In genomic region chr22:47622541-47622940, GRCh38 we compare ENCODE assay signal across 17 cellular contexts.
DNase-seq lines count a peak whose midpoint lies in the region; ATAC-seq and TF ChIP-seq lines count a peak whose summit lies in the region.
"Had no signal": no experiment of that assay in that cellular context is flagged by ENCODE, and none has a peak within 500 bp of the region (broad histone marks: within the 10 kb centered on the region; RNA-seq: fewer than 3 reads in every experiment).

No MANE protein-coding gene starts in this region.

- H2AK5ac ChIP-seq in H9 (ENCODE audit: insufficient read length, low read length) (no peak overlapping the region), mesenchymal stem cell (ENCODE audit: low read length, severe bottlenecking) (no peak overlapping the region)

- H2BK15ac ChIP-seq in H9 (ENCODE audit: low read depth, low read length): no peak overlapping the region
- no peak overlapping the region for H2BK15ac ChIP-seq in mesenchymal stem cell (ENCODE audit: low read depth, poor library complexity, severe bottlenecking)

- H3K79me1 ChIP-seq in H9 (ENCODE audit: insufficient read depth, low read depth, low read length, poor library complexity, severe bottlenecking): no peaks in the 10 kb centered on the region
- no peaks in the 10 kb centered on the region for H3K79me1 ChIP-seq in mesenchymal stem cell (replicated peaks; ENCODE audit: low read length, poor library complexity, severe bottlenecking)

- TF ChIP-seq POLR2A in spleen (IDR thresholded peaks at IDR 0.05): no peak

- H4K91ac ChIP-seq in H9 (ENCODE audit: insufficient read length, low read depth, low read length) (no peak overlapping the region), mesenchymal stem cell (ENCODE audit: low read length) (no peak overlapping the region)

- no peaks in the 10 kb centered on the region for H4K20me1 ChIP-seq in H9 (ENCODE audit: control insufficient read depth, insufficient read depth, insufficient read length)
- H4K20me1 ChIP-seq: BLaER1 had no signal

- H3K4me1 ChIP-seq in H9 (ENCODE audit: insufficient read depth, low read length) (no peaks in the 10 kb centered on the region), spleen (no peaks in the 10 kb centered on the region), mesenchymal stem cell (ENCODE audit: control insufficient read depth, insufficient read depth, low read depth, low read length) (no peaks in the 10 kb centered on the region)
- H3K4me1 ChIP-seq: BLaER1, Caco-2 had no signal

- peak; percentile 16 for DNase-seq in activated CD8-positive, alpha-beta memory T cell treated with anti-CD3 and anti-CD28 coated beads, Interleukin-2, amount 10 ng/mL, durations not matched to agents 7 days and 5 days
- DNase-seq in activated CD8-positive, alpha-beta memory T cell treated with anti-CD3 and anti-CD28 coated beads, Interleukin-2, amount 50 U/mL, for 4 hours: no peak
- peak; percentile 10 for DNase-seq in H9
- DNase-seq in left lobe of liver (ENCODE audit: low spot score): peak; percentile 18
- peak; percentile 43 for DNase-seq in spleen
- DNase-seq in HEK293T (ENCODE audit: extremely low spot score): no peak
- DNase-seq in NCI-H446 treated with DMSO at 0.1 percent for 48 hours (lab: John Stamatoyannopoulos, UW): no peak
- no peak for DNase-seq in mesenchymal stem cell
- DNase-seq: 8988T; AML-193; CD8-positive, alpha-beta memory T cell; DND-41; GDM1; HCEC 1CT had no signal

- POLR2A ChIA-PET in HEK293T (lab: Yijun Ruan, JAX): no interaction called here

- intact Hi-C loops in spleen (cut with DNase I; ENCODE audit: low total_unique reads): no loop called here

- no peak overlapping the region for H2AFZ ChIP-seq in H9 (ENCODE audit: low read length)
- H2AFZ ChIP-seq in mesenchymal stem cell (ENCODE audit: low read depth, low read length): no peak overlapping the region

- no peaks in the 10 kb centered on the region for H3K23me2 ChIP-seq in H9 (ENCODE audit: insufficient read length, low read depth, low read length, poor library complexity, severe bottlenecking)

- H3K36me3 ChIP-seq in spleen (no peaks in the 10 kb centered on the region), mesenchymal stem cell (ENCODE audit: control insufficient read depth in 1 of 2, insufficient read depth in 2 of 2, low read depth in 1 of 2, low read length in 2 of 2) (no peaks in the 10 kb centered on the region)
- H3K36me3 ChIP-seq: BLaER1 had no signal

- no CpG with 5 or more reads among the region's 14 CpGs for WGBS in H9 (ENCODE audit: extremely low coverage, insufficient read length, low lambda C conversion rate)
- 80 to 83% (median 82%) methylated on average over 14 of the region's 14 CpGs for WGBS in spleen, 5 donors
- 80% methylated on average over 14 of the region's 14 CpGs for WGBS in mesenchymal stem cell

- H3K36me3 Mint-ChIP-seq in activated CD8-positive, alpha-beta memory T cell treated with anti-CD3 and anti-CD28 coated beads, Interleukin-2, amount 10 ng/mL, durations not matched to agents 7 days and 5 days: no peaks in the 10 kb centered on the region
- peaks cover 0 to 1% (median 0%) of the 10 kb centered on the region in 3 experiments; a peak in 1 of 7 replicates for H3K36me3 Mint-ChIP-seq in H9 (ENCODE audit: insufficient read depth in 1 of 3, low read depth in 3 of 3)
- H3K36me3 Mint-ChIP-seq: CD8-positive, alpha-beta memory T cell had no signal

- H3T11ph ChIP-seq in H9 (ENCODE audit: low read length): no peak overlapping the region

- H2BK5ac ChIP-seq in H9 (ENCODE audit: insufficient read length, low read length) (no peak overlapping the region), mesenchymal stem cell (ENCODE audit: low read depth, low read length, poor library complexity, severe bottlenecking) (no peak overlapping the region)

- H3K27ac ChIP-seq in H9 (ENCODE audit: insufficient read length, low read depth, low read length) (no peak overlapping the region), spleen (no peak overlapping the region), mesenchymal stem cell (ENCODE audit: low read length, poor library complexity, severe bottlenecking) (no peak overlapping the region)
- H3K27ac ChIP-seq: BLaER1, HL-60 had no signal

- TF ChIP-seq CTCF in H9 (conservative IDR thresholded peaks at IDR 0.05) (no peak), spleen (IDR thresholded peaks at IDR 0.05 in 8 of 11, conservative IDR thresholded peaks at IDR 0.05 in 3 of 11) (no peak)

- H2BK120ac ChIP-seq in H9 (ENCODE audit: low read depth, low read length, poor library complexity, severe bottlenecking): no peak overlapping the region
- no peak overlapping the region for H2BK120ac ChIP-seq in mesenchymal stem cell (ENCODE audit: low read depth, low read length)

- H2BK20ac ChIP-seq in H9 (ENCODE audit: low read depth, low read length, poor library complexity, severe bottlenecking): no peak overlapping the region

- H3K18ac ChIP-seq in H9 (ENCODE audit: insufficient read length, low read depth, low read length) (no peak overlapping the region), mesenchymal stem cell (ENCODE audit: low read depth in 1 of 2, low read length in 2 of 2) (no peak overlapping the region)

- H2BK12ac ChIP-seq in H9 (ENCODE audit: insufficient read length, low read depth, low read length): no peak overlapping the region
- no peak overlapping the region for H2BK12ac ChIP-seq in mesenchymal stem cell (ENCODE audit: low read length in 2 of 2)

- H3K4me3 ChIP-seq in spleen: no peak overlapping the region
- no peak overlapping the region for H3K4me3 ChIP-seq in mesenchymal stem cell (ENCODE audit: insufficient read depth in 1 of 2, low read depth in 1 of 2, low read length in 2 of 2)
- H3K4me3 ChIP-seq: BLaER1 had no signal

- H3K27me3 ChIP-seq in H9 (ENCODE audit: insufficient read depth, low read length): no peaks in the 10 kb centered on the region
- peaks cover 0 to 76% (median 0%) of the 10 kb centered on the region in 7 donors for H3K27me3 ChIP-seq in spleen (replicated peaks in 1 of 7)
- H3K27me3 ChIP-seq in mesenchymal stem cell (ENCODE audit: control insufficient read depth in 1 of 2, insufficient read depth in 1 of 2, low read length in 2 of 2): no peaks in the 10 kb centered on the region
- H3K27me3 ChIP-seq: BLaER1 had no signal

- H3K9me3 ChIP-seq in H9 (ENCODE audit: control insufficient read depth, low read depth, low read length) (no peaks in the 10 kb centered on the region), spleen (no peaks in the 10 kb centered on the region), mesenchymal stem cell (ENCODE audit: control insufficient read depth, low read length) (no peaks in the 10 kb centered on the region)
- H3K9me3 ChIP-seq: BLaER1, Caco-2 had no signal

- CTCF ChIA-PET in activated CD8-positive, alpha-beta memory T cell treated with anti-CD3 and anti-CD28 coated beads, Interleukin-2, amount 10 ng/mL, durations not matched to agents 7 days and 5 days (lab: Charles Lee): no interaction called here
- CTCF ChIA-PET in HEK293T (lab: Yijun Ruan, JAX): no interaction called here

- H3K27me3 Mint-ChIP-seq in activated CD8-positive, alpha-beta memory T cell treated with anti-CD3 and anti-CD28 coated beads, Interleukin-2, amount 10 ng/mL, durations not matched to agents 7 days and 5 days: no peaks in the 10 kb centered on the region
- peaks cover 15% of the 10 kb centered on the region for H3K27me3 Mint-ChIP-seq in H9 (ENCODE audit: low read depth)

- no peaks in the 10 kb centered on the region for H3K4me1 Mint-ChIP-seq in activated CD8-positive, alpha-beta memory T cell treated with anti-CD3 and anti-CD28 coated beads, Interleukin-2, amount 10 ng/mL, durations not matched to agents 7 days and 5 days
- no peaks in the 10 kb centered on the region for H3K4me1 Mint-ChIP-seq in H9
- H3K4me1 Mint-ChIP-seq: CD8-positive, alpha-beta memory T cell had no signal

- H3K9ac ChIP-seq in H9 (ENCODE audit: extremely low read depth, insufficient read length, low read length) (no peak overlapping the region), mesenchymal stem cell (ENCODE audit: low read length) (no peak overlapping the region)
- H3K9ac ChIP-seq: BLaER1 had no signal

- no peak overlapping the region for H3K4me2 ChIP-seq in H9 (ENCODE audit: insufficient read depth, insufficient read length, low read length)
- no peak overlapping the region for H3K4me2 ChIP-seq in mesenchymal stem cell (ENCODE audit: low read length, poor library complexity, severe bottlenecking)
- H3K4me2 ChIP-seq: BLaER1 had no signal

- H3K4me3 Mint-ChIP-seq in activated CD8-positive, alpha-beta memory T cell treated with anti-CD3 and anti-CD28 coated beads, Interleukin-2, amount 10 ng/mL, durations not matched to agents 7 days and 5 days: no peak overlapping the region
- no peak overlapping the region for H3K4me3 Mint-ChIP-seq in H9
- H3K4me3 Mint-ChIP-seq: CD8-positive, alpha-beta memory T cell had no signal

- no peak for ATAC-seq in activated CD8-positive, alpha-beta memory T cell treated with anti-CD3 and anti-CD28 coated beads, Interleukin-2, amount 10 ng/mL, durations not matched to agents 7 days and 5 days
- ATAC-seq in left lobe of liver: no peak

- H3K4ac ChIP-seq in H9 (ENCODE audit: low read depth, low read length) (no peak overlapping the region), mesenchymal stem cell (ENCODE audit: low read depth in 1 of 2, low read length in 2 of 2) (no peak overlapping the region)

- H3K23ac ChIP-seq in H9 (ENCODE audit: insufficient read length, low read depth, low read length) (no peak overlapping the region), mesenchymal stem cell (ENCODE audit: low read length in 2 of 2) (no peak overlapping the region)

- H4K5ac ChIP-seq in H9 (ENCODE audit: insufficient read length, low read depth, low read length): no peak overlapping the region

- H3K79me2 ChIP-seq in H9 (ENCODE audit: insufficient read depth, low read length): no peaks in the 10 kb centered on the region

- H3K27ac Mint-ChIP-seq in activated CD8-positive, alpha-beta memory T cell treated with anti-CD3 and anti-CD28 coated beads, Interleukin-2, amount 10 ng/mL, durations not matched to agents 7 days and 5 days: no peak overlapping the region
- no peak overlapping the region for H3K27ac Mint-ChIP-seq in H9
- H3K27ac Mint-ChIP-seq: CD8-positive, alpha-beta memory T cell had no signal

- H4K8ac ChIP-seq in H9 (replicated peaks; ENCODE audit: insufficient read length, low read depth, low read length): no peak overlapping the region
- no peak overlapping the region for H4K8ac ChIP-seq in mesenchymal stem cell (ENCODE audit: low read length)

- H3K9me3 Mint-ChIP-seq in activated CD8-positive, alpha-beta memory T cell treated with anti-CD3 and anti-CD28 coated beads, Interleukin-2, amount 10 ng/mL, durations not matched to agents 7 days and 5 days (ENCODE audit: low read depth): no peaks in the 10 kb centered on the region
- H3K9me3 Mint-ChIP-seq in H9: peaks cover 0 to 27% of the 10 kb centered on the region in 2 experiments; a peak in 2 of 5 replicates

- H3K56ac ChIP-seq in H9 (ENCODE audit: insufficient read length, low read depth, low read length): no peak overlapping the region

- no peak overlapping the region for H3K14ac ChIP-seq in H9 (ENCODE audit: insufficient read depth, low read length)
- no peak overlapping the region for H3K14ac ChIP-seq in mesenchymal stem cell (ENCODE audit: low read length in 2 of 2)

TF ChIP-seq in HEK293T, 16 proteins besides CTCF, POLR2A, EP300 and RAD21 (continues in another document):
- TF ChIP-seq HDGF (IDR thresholded peaks at IDR 0.05; ENCODE audit: borderline replicate concordance) (no peak), LEF1 (IDR thresholded peaks at IDR 0.05; ENCODE audit: borderline replicate concordance) (no peak), SP1 (IDR thresholded peaks at IDR 0.05) (no peak)

Comparison
In these comparisons a context has a peak if more than half of its experiments do, and no peak if none do; other contexts are left out.
1. DNase-seq: peak in activated CD8-positive, alpha-beta memory T cell treated with anti-CD3 and anti-CD28 coated beads, Interleukin-2, amount 10 ng/mL, durations not matched to agents 7 days and 5 days (single experiment), H9 (single experiment), left lobe of liver (single experiment) and spleen (single experiment); none in activated CD8-positive, alpha-beta memory T cell treated with anti-CD3 and anti-CD28 coated beads, Interleukin-2, amount 50 U/mL, for 4 hours (single experiment), HEK293T (single experiment), NCI-H446 treated with DMSO at 0.1 percent for 48 hours (single experiment) and mesenchymal stem cell (single experiment).